1 cellular context compared by ENCODE assay signal in the genomic region with DNA sequence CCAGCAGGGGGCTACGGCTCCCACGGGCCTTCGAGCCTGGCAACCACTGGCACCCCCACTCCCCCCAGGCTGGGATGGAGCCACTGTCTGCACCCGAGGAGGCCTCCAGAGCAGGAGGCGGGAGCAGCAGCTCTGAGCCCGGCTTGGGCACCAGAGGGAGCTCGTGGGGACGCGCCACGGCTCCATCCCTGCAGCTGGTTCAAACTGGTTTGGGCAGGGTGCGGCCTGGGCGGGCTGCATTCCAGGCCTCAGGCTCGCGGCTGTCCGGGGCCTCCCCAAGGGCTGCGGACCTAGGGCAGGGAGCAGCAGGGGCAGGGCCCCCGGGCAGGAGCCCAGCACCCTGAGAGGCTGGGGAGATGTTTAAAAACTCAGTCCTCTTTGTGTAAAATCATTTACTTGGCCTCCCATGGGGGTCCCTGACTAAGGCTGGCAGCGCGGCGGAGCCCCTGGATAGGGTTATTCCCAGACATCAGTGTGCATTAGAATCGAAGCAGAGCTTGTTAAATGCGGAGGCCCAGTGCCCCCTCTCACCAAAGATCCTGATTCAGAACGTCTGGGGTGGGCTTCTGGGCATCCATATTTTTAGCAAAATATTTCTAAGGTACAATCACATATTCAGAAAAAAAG.
A peak's percentile ranks its signal among the peaks of the same experiment; 100 is the strongest.
TF ChIP-seq lines count a peak whose summit lies in the region.

No MANE protein-coding gene starts in this region.

TF ChIP-seq in SK-N-SH, 30 proteins besides CTCF, POLR2A, EP300 and RAD21 (continued from another document):
- TF ChIP-seq, protein P1, sequence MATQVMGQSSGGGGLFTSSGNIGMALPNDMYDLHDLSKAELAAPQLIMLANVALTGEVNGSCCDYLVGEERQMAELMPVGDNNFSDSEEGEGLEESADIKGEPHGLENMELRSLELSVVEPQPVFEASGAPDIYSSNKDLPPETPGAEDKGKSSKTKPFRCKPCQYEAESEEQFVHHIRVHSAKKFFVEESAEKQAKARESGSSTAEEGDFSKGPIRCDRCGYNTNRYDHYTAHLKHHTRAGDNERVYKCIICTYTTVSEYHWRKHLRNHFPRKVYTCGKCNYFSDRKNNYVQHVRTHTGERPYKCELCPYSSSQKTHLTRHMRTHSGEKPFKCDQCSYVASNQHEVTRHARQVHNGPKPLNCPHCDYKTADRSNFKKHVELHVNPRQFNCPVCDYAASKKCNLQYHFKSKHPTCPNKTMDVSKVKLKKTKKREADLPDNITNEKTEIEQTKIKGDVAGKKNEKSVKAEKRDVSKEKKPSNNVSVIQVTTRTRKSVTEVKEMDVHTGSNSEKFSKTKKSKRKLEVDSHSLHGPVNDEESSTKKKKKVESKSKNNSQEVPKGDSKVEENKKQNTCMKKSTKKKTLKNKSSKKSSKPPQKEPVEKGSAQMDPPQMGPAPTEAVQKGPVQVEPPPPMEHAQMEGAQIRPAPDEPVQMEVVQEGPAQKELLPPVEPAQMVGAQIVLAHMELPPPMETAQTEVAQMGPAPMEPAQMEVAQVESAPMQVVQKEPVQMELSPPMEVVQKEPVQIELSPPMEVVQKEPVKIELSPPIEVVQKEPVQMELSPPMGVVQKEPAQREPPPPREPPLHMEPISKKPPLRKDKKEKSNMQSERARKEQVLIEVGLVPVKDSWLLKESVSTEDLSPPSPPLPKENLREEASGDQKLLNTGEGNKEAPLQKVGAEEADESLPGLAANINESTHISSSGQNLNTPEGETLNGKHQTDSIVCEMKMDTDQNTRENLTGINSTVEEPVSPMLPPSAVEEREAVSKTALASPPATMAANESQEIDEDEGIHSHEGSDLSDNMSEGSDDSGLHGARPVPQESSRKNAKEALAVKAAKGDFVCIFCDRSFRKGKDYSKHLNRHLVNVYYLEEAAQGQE (IDR thresholded peaks at IDR 0.05; ENCODE audit: low read depth, low read length), result peak; percentile 72; the same call in 1 of the 2 replicates
- no peak for TF ChIP-seq GABPA (IDR thresholded peaks at IDR 0.05; ENCODE audit: low read depth)
- TF ChIP-seq RXRA (IDR thresholded peaks at IDR 0.05; ENCODE audit: borderline replicate concordance, low read depth), result peak; percentile 32; the same call in 1 of the 2 replicates
- peak; percentile 47; the same call in 1 of the 2 replicates for TF ChIP-seq NFIC (IDR thresholded peaks at IDR 0.05; ENCODE audit: borderline replicate concordance)
- TF ChIP-seq, protein P2, sequence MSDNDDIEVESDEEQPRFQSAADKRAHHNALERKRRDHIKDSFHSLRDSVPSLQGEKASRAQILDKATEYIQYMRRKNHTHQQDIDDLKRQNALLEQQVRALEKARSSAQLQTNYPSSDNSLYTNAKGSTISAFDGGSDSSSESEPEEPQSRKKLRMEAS (IDR thresholded peaks at IDR 0.05; ENCODE audit: low read depth), result peak; percentile 80
- no peak for TF ChIP-seq FOXJ3 (CRISPR knock-in tag; IDR thresholded peaks at IDR 0.05)
- peak; percentile 81 for TF ChIP-seq POLR2AphosphoS5 (IDR thresholded peaks at IDR 0.05; ENCODE audit: low read depth, low read length)
- TF ChIP-seq NRF1 (IDR thresholded peaks at IDR 0.05; ENCODE audit: low read depth, low read length), result no peak
TF ChIP-seq in SK-N-SH: peak in this region for 12.
